8 cellular contexts compared by ENCODE assay signal in the genomic region with DNA sequence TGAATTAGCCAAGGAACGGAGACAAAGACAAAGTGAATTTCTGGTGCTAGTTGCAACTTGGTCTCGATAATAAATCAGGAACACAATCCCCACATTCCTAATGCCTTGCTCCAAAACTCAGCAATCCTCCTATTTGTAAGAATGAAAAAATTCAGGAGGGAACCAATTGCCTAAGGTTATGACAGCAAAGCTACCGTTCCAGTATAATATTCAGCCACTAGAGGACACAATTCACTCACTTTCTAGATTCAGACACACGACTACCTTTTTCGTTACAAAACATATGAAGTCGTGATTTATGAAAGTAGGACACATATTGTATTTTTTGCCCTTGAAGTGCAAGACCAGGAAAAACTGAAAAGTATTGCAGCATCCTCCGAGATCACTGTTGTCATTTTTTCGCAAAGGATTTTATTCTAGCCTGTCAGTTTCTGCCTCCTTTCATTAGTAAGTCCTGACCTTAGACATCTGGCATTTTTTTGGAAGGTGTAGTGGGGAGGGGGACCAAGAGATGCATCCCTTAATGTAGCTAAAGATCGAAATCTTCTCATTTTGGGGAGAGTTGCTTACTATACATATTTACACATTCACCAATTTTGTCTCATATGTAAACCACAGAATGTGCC.
DNase-seq lines count a peak whose midpoint lies in the region; ATAC-seq and TF ChIP-seq lines count a peak whose summit lies in the region.

No MANE protein-coding gene starts in this region.

- H3K4me2 ChIP-seq in PC-9, result peak overlapping the region; percentile 30; the same call in 1 of the 2 replicates

- POLR2A ChIA-PET in AG04450 (lab: Yijun Ruan, JAX), result no interaction called here
- POLR2A ChIA-PET in PC-9 (lab: Charles Lee; ENCODE audit: unreplicated experiment), result no interaction called here

- no peaks in the 10 kb centered on the region for H3K4me1 ChIP-seq in PC-9 (replicated peaks; ENCODE audit: insufficient read depth)

- no peaks in the 10 kb centered on the region for H4K20me1 ChIP-seq in PC-9 (ENCODE audit: insufficient read depth)

- no peaks in the 10 kb centered on the region for H3K36me3 ChIP-seq in PC-9 (ENCODE audit: low read depth)

- TF ChIP-seq CTCF in AG04450 (IDR thresholded peaks at IDR 0.05; ENCODE audit: low read depth, low read length), result peak; percentile 68
- peak; percentile 20 for TF ChIP-seq CTCF in GM13977 (IDR thresholded peaks at IDR 0.05; ENCODE audit: extremely low read depth, insufficient read depth, missing control alignments)
- TF ChIP-seq CTCF in PC-9 (conservative IDR thresholded peaks at IDR 0.05), result peak; percentile 76
- TF ChIP-seq CTCF in neural crest cell (conservative IDR thresholded peaks at IDR 0.05), result peak; percentile 83

- peaks cover 51% of the 10 kb centered on the region for H3K27me3 Mint-ChIP-seq in neural crest cell (ENCODE audit: low read depth)

- H3K27ac ChIP-seq in AG04450 (ENCODE audit: low read depth, low read length), result no peak overlapping the region
- H3K27ac ChIP-seq in PC-9, result no peak overlapping the region

- no TSS peak for BruUV-seq in PC-9 (replicated peaks; lab: Mats Ljungman, UMichigan)

- no peak overlapping the region for H3K27ac Mint-ChIP-seq in neural crest cell (ENCODE audit: unreplicated experiment)

- no peak overlapping the region for H3K4me3 Mint-ChIP-seq in neural crest cell

- H3K27me3 ChIP-seq in AG04450 (ENCODE audit: control insufficient read depth, insufficient read depth, low read length) (no peaks in the 10 kb centered on the region), PC-9 (ENCODE audit: insufficient read depth, low read depth) (no peaks in the 10 kb centered on the region)

- H3K79me2 ChIP-seq in PC-9 (ENCODE audit: low read depth), result no peaks in the 10 kb centered on the region

- H3K4me1 Mint-ChIP-seq in neural crest cell, result peaks cover 3% of the 10 kb centered on the region

- CTCF ChIA-PET in AG04450 (lab: Charles Lee) (interaction anchor here (0.8 to 1.9 kb wide), 5 partner anchors 12 to 662 kb away, joined by 3 to 9 read pairs (median 5); no protein-coding TSS in a partner anchor), PC-9 (lab: Charles Lee) (no interaction called here)

- H3K9me3 ChIP-seq in AG04450 (ENCODE audit: control insufficient read depth, insufficient read depth, low read length) (no peaks in the 10 kb centered on the region), PC-9 (ENCODE audit: insufficient read depth, low read depth) (no peaks in the 10 kb centered on the region)

- no peak overlapping the region for H2AFZ ChIP-seq in PC-9

- intact Hi-C loops in PC-9 (cut with micrococcal nuclease; ENCODE audit: unreplicated experiment), result loop anchor here (1.0 to 10.0 kb wide), 4 partner anchors 265 to 657 kb away; no protein-coding TSS in a partner anchor

- H3K4me3 ChIP-seq in AG04450 (ENCODE audit: low read depth, low read length), result no peak overlapping the region
- no peak overlapping the region for H3K4me3 ChIP-seq in PC-9

- no peaks in the 10 kb centered on the region for H3K9me2 ChIP-seq in PC-9 (ENCODE audit: insufficient read depth)

- H3K36me3 Mint-ChIP-seq in neural crest cell (ENCODE audit: low read depth), result no peaks in the 10 kb centered on the region

- no peak for DNase-seq in AG04450 (ENCODE audit: low read depth, low spot score)
- no peak for DNase-seq in GM13977 (ENCODE audit: low spot score)
- DNase-seq in PC-9, result no peak
- no peak for DNase-seq in neural crest cell (ENCODE audit: low read depth, low spot score)
- no peak for DNase-seq in occipital lobe (lab: John Stamatoyannopoulos, UW)

- in situ Hi-C loops in GM13977 (cut with MboI; ENCODE audit: low pct_unique_long_range_greater_than_20kb, low sequenced_read_pairs, unreplicated experiment), result no loop called here

- ATAC-seq in esophagus mucosa, result peak; percentile 33
- no peak for ATAC-seq in GM18511 (IDR thresholded peaks at IDR 0.05; ENCODE audit: unreplicated experiment)
- ATAC-seq in HG03565 (IDR thresholded peaks at IDR 0.05; ENCODE audit: unreplicated experiment), result no peak

- H3F3A ChIP-seq in PC-9 (ENCODE audit: insufficient read depth, low read depth), result no peaks in the 10 kb centered on the region

- H3K9me3 Mint-ChIP-seq in neural crest cell, result no peaks in the 10 kb centered on the region

Comparison
In these comparisons a context has a peak if more than half of its experiments do, and no peak if none do; other contexts are left out.
1. CTCF ChIP-seq: peak in every context shown above with its lines; median percentile 83 in neural crest cell; 76 in PC-9; 68 in AG04450; 20 in GM13977.